ENCODE assay signal across 20 cellular contexts in the genomic region with DNA sequence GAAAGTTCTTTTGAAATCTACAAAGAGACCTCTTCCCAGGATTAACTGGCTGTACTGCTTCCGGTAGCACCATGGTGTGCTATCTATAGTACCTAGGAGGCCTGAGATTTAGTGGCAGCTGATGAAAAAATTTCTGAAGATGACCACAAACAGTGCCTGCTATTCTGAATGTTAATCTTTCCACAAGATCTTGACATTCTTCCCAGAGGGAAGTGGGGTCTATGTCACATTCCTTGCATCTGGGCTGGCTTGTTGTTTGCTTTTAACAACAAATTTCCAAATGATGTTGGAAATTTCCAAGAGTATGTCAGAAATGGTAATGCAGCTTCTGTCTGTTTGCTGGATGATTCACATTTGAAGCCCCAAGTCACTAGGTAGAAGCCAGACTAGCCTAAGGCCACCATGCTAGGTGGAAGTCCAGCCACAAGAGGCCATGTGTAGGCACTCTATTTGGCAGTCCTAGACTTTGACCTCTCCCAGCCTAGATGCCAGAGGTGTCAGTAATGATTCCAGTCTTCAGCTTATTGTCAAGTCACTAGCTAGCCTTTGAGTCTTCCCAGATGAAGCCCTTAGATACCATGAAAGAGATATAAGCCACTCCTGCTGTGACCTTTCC. TPM values are rescaled to one million over a fixed set of nuclear protein-coding genes. Genes with fewer than 3 reads are reported as not detected.
A peak's percentile ranks its signal among the peaks of the same experiment; 100 is the strongest.
DNase-seq lines count a peak whose midpoint lies in the region; FAIRE-seq and TF ChIP-seq lines count a peak whose summit lies in the region.
"Had no signal": no experiment of that assay in that cellular context is flagged by ENCODE, and none has a peak within 500 bp of the region (broad histone marks: within the 10 kb centered on the region; RNA-seq: fewer than 3 reads in every experiment).

No MANE protein-coding gene starts in this region.

- H3K4me3 Mint-ChIP-seq in H9 (no peak overlapping the region), astrocyte (ENCODE audit: unreplicated experiment) (no peak overlapping the region)
- H3K4me3 Mint-ChIP-seq: activated CD8-positive, alpha-beta T cell treated with anti-CD3 and anti-CD28 coated beads, Interleukin-2, amount 10 ng/mL, durations not matched to agents 7 days and 5 days; activated naive CD4-positive, alpha-beta T cell treated with anti-CD3 and anti-CD28 coated beads, Interleukin-2, amount 10 ng/mL, durations not matched to agents 7 days and 5 days; activated T-cell treated with anti-CD3 and anti-CD28 coated beads, Interleukin-2, amount 50 U/mL, for 4 hours had no signal

- peaks cover 19% of the 10 kb centered on the region for H3K36me3 ChIP-seq in astrocyte (ENCODE audit: insufficient read depth, low read length)
- peaks cover 34 to 41% of the 10 kb centered on the region in 2 donors for H3K36me3 ChIP-seq in thyroid gland
- H3K36me3 ChIP-seq: colonic mucosa had no signal

- no peak overlapping the region for H4K8ac ChIP-seq in H9 (replicated peaks; ENCODE audit: insufficient read length, low read depth, low read length)

- H3K23ac ChIP-seq in H9 (ENCODE audit: insufficient read length, low read depth, low read length): no peak overlapping the region

- no peaks in the 10 kb centered on the region for H3K79me1 ChIP-seq in H9 (ENCODE audit: insufficient read depth, low read depth, low read length, poor library complexity, severe bottlenecking)

- no peak overlapping the region for H2AFZ ChIP-seq in H9 (ENCODE audit: low read length)
- H2AFZ ChIP-seq in astrocyte (ENCODE audit: low read depth, low read length): no peak overlapping the region

- no peak overlapping the region for H2BK5ac ChIP-seq in H9 (ENCODE audit: insufficient read length, low read length)

- no peak overlapping the region for H4K5ac ChIP-seq in H9 (ENCODE audit: insufficient read length, low read depth, low read length)

- TF ChIP-seq CTCF in H9 (conservative IDR thresholded peaks at IDR 0.05) (no peak), astrocyte (IDR thresholded peaks at IDR 0.05; ENCODE audit: insufficient read depth, low read depth, low read length) (no peak), GM13977 (IDR thresholded peaks at IDR 0.05; ENCODE audit: extremely low read depth, insufficient read depth, missing control alignments) (no peak), thyroid gland (IDR thresholded peaks at IDR 0.05) (no peak)

- H3K9me3 Mint-ChIP-seq in H9: peaks cover 0 to 9% of the 10 kb centered on the region in 2 experiments; a peak in 2 of 5 replicates
- no peaks in the 10 kb centered on the region for H3K9me3 Mint-ChIP-seq in astrocyte (ENCODE audit: unreplicated experiment)
- H3K9me3 Mint-ChIP-seq: activated naive CD4-positive, alpha-beta T cell treated with anti-CD3 and anti-CD28 coated beads, Interleukin-2, amount 10 ng/mL, durations not matched to agents 7 days and 5 days; activated T-cell treated with anti-CD3 and anti-CD28 coated beads, Interleukin-2, amount 50 U/mL, for 4 hours had no signal

- H3K27me3 ChIP-seq in H9 (ENCODE audit: insufficient read depth, low read length): no peaks in the 10 kb centered on the region
- no peaks in the 10 kb centered on the region for H3K27me3 ChIP-seq in astrocyte (ENCODE audit: insufficient read depth, low read length)
- H3K27me3 ChIP-seq in thyroid gland: no peaks in the 10 kb centered on the region
- H3K27me3 ChIP-seq: ascending aorta, colonic mucosa, MG63 had no signal

- no peak overlapping the region for H3K4ac ChIP-seq in H9 (ENCODE audit: low read depth, low read length)

- H3K36me3 Mint-ChIP-seq in H9 (ENCODE audit: insufficient read depth in 1 of 3, low read depth in 3 of 3): peaks cover 26 to 71% (median 32%) of the 10 kb centered on the region in 3 experiments
- H3K36me3 Mint-ChIP-seq in astrocyte (ENCODE audit: low read depth, unreplicated experiment): peaks cover 32% of the 10 kb centered on the region

- DNase-seq in AG08395 (ENCODE audit: low spot score): peak; percentile 64
- DNase-seq in H9: no peak
- peak; percentile 53 for DNase-seq in astrocyte (ENCODE audit: low read depth)
- peak; percentile 15 for DNase-seq in hepatic stellate cell (ENCODE audit: low spot score)
- DNase-seq in GM13977 (ENCODE audit: low spot score): no peak
- DNase-seq in thyroid gland: no peak
- no peak for DNase-seq in NOMO-1 treated with DMSO at 0.1 percent for 48 hours (lab: John Stamatoyannopoulos, UW; ENCODE audit: unreplicated experiment)
- no peak for DNase-seq in glomerular visceral epithelial cell (ENCODE audit: extremely low spot score)
- DNase-seq: activated CD8-positive, alpha-beta T cell treated with anti-CD3 and anti-CD28 coated beads, Interleukin-2, amount 10 ng/mL, durations not matched to agents 7 days and 5 days; activated naive CD4-positive, alpha-beta T cell treated with anti-CD3 and anti-CD28 coated beads, Interleukin-2, amount 10 ng/mL, durations not matched to agents 7 days and 5 days; activated T-cell treated with anti-CD3 and anti-CD28 coated beads, Interleukin-2, amount 50 U/mL, for 4 hours; colonic mucosa; DMS79; left colon; MG63; mucosa of descending colon; NCI-H146; NCI-H774 had no signal

- H3K27ac ChIP-seq in H9 (ENCODE audit: insufficient read length, low read depth, low read length) (peak overlapping the region; percentile 85), astrocyte (ENCODE audit: low read depth, low read length) (peak overlapping the region; percentile 52), thyroid gland (no peak overlapping the region)
- H3K27ac ChIP-seq: ascending aorta, colonic mucosa had no signal

- H3K4me3 ChIP-seq in astrocyte (ENCODE audit: insufficient read depth, low read depth, low read length) (no peak overlapping the region), thyroid gland (replicated peaks in 1 of 3) (no peak overlapping the region)
- H3K4me3 ChIP-seq: ascending aorta, colonic mucosa, MG63, mucosa of descending colon had no signal

- intact Hi-C loops in thyroid gland (cut with DNase I): no loop called here

- peak overlapping the region; percentile 62 for H2BK12ac ChIP-seq in H9 (ENCODE audit: insufficient read length, low read depth, low read length)

- H4K91ac ChIP-seq in H9 (ENCODE audit: insufficient read length, low read depth, low read length): peak overlapping the region; percentile 76

- no peak overlapping the region for H3T11ph ChIP-seq in H9 (ENCODE audit: low read length)

- H3K4me2 ChIP-seq in H9 (ENCODE audit: insufficient read depth, insufficient read length, low read length): no peak overlapping the region
- H3K4me2 ChIP-seq in astrocyte (ENCODE audit: low read length): no peak overlapping the region

- no peak overlapping the region for H2BK120ac ChIP-seq in H9 (ENCODE audit: low read depth, low read length, poor library complexity, severe bottlenecking)

- no peak overlapping the region for H3K18ac ChIP-seq in H9 (ENCODE audit: insufficient read length, low read depth, low read length)

- H3K4me1 ChIP-seq in H9 (ENCODE audit: insufficient read depth, low read length): peaks cover 17% of the 10 kb centered on the region
- H3K4me1 ChIP-seq in astrocyte (ENCODE audit: insufficient read depth, low read length): peaks cover 7% of the 10 kb centered on the region
- H3K4me1 ChIP-seq in thyroid gland: no peaks in the 10 kb centered on the region
- H3K4me1 ChIP-seq: ascending aorta, colonic mucosa had no signal

- WGBS in H9 (ENCODE audit: extremely low coverage, insufficient read length, low lambda C conversion rate): no CpG with 5 or more reads among the region's 1 CpG
- WGBS in thyroid gland, 2 donors: 93 to 96% methylated on average over 1 of the region's 1 CpG

- FAIRE-seq in astrocyte (lab: Jason Lieb, UNC): peak; percentile 68

- H3K27ac Mint-ChIP-seq in H9 (peak overlapping the region in 2 of 3 experiments; percentile 36 to 87; a peak in 3 of 7 replicates), astrocyte (ENCODE audit: unreplicated experiment) (peak overlapping the region; percentile 23)
- H3K27ac Mint-ChIP-seq: activated CD8-positive, alpha-beta T cell treated with anti-CD3 and anti-CD28 coated beads, Interleukin-2, amount 10 ng/mL, durations not matched to agents 7 days and 5 days; activated naive CD4-positive, alpha-beta T cell treated with anti-CD3 and anti-CD28 coated beads, Interleukin-2, amount 10 ng/mL, durations not matched to agents 7 days and 5 days had no signal

- TF ChIP-seq POLR2A in thyroid gland (IDR thresholded peaks at IDR 0.05): no peak

- H3K9me3 ChIP-seq in H9 (ENCODE audit: control insufficient read depth, low read depth, low read length) (no peaks in the 10 kb centered on the region), astrocyte (ENCODE audit: insufficient read depth, low read depth, low read length) (no peaks in the 10 kb centered on the region), thyroid gland (no peaks in the 10 kb centered on the region)
- H3K9me3 ChIP-seq: ascending aorta, colonic mucosa, MG63, mucosa of descending colon had no signal

- no peak overlapping the region for H3K56ac ChIP-seq in H9 (ENCODE audit: insufficient read length, low read depth, low read length)

- H3K4me1 Mint-ChIP-seq in H9 (peaks cover 34 to 59% of the 10 kb centered on the region in 2 experiments), astrocyte (ENCODE audit: low read depth, unreplicated experiment) (peaks cover 14% of the 10 kb centered on the region)
- H3K4me1 Mint-ChIP-seq: activated naive CD4-positive, alpha-beta T cell treated with anti-CD3 and anti-CD28 coated beads, Interleukin-2, amount 10 ng/mL, durations not matched to agents 7 days and 5 days had no signal

- no peak overlapping the region for H2BK20ac ChIP-seq in H9 (ENCODE audit: low read depth, low read length, poor library complexity, severe bottlenecking)

- H3K23me2 ChIP-seq in H9 (ENCODE audit: insufficient read length, low read depth, low read length, poor library complexity, severe bottlenecking): no peaks in the 10 kb centered on the region

- no peak overlapping the region for H2BK15ac ChIP-seq in H9 (ENCODE audit: low read depth, low read length)

- in situ Hi-C loops in GM13977 (cut with MboI; ENCODE audit: low pct_unique_long_range_greater_than_20kb, low sequenced_read_pairs, unreplicated experiment): no loop called here

- H3K79me2 ChIP-seq in H9 (ENCODE audit: insufficient read depth, low read length) (no peaks in the 10 kb centered on the region), astrocyte (ENCODE audit: insufficient read depth, low read length) (peaks cover 6% of the 10 kb centered on the region)

- H3K27me3 Mint-ChIP-seq in H9 (ENCODE audit: low read depth): no peaks in the 10 kb centered on the region
- H3K27me3 Mint-ChIP-seq in astrocyte (ENCODE audit: low read depth, unreplicated experiment): no peaks in the 10 kb centered on the region
- H3K27me3 Mint-ChIP-seq: activated naive CD4-positive, alpha-beta T cell treated with anti-CD3 and anti-CD28 coated beads, Interleukin-2, amount 10 ng/mL, durations not matched to agents 7 days and 5 days had no signal

- no peak overlapping the region for H2AK5ac ChIP-seq in H9 (ENCODE audit: insufficient read length, low read length)

- H3K14ac ChIP-seq in H9 (ENCODE audit: insufficient read depth, low read length): no peak overlapping the region

- H3K9ac ChIP-seq in H9 (ENCODE audit: extremely low read depth, insufficient read length, low read length) (no peak overlapping the region), astrocyte (ENCODE audit: low read length) (no peak overlapping the region)

- H4K20me1 ChIP-seq in H9 (ENCODE audit: control insufficient read depth, insufficient read depth, insufficient read length) (no peaks in the 10 kb centered on the region), astrocyte (ENCODE audit: insufficient read depth, low read length) (peaks cover 4% of the 10 kb centered on the region)

RNA-seq across cellular contexts. Expression of a gene that starts 22.1 kb away (rescaled TPM):
- total RNA-seq in H9 (2021) (60.6 and 60.9 TPM in 2 replicates), astrocyte (47.7 and 50.6 TPM in 2 replicates), thyroid gland (10 to 100 TPM; 63.1 to 86.9 (median 77.5) TPM)
- total RNA-seq: HT-29 had no signal

RNA-seq across cellular contexts. Expression of a gene that starts 26.4 kb away (rescaled TPM):
- total RNA-seq in H9 (2021) (19.1 and 20.5 TPM in 2 replicates), astrocyte (0.62 and 0.98 TPM in 2 replicates), thyroid gland (1 to 10 TPM in 2 of 4 donors, under 1 TPM in 2; 0.38 to 4.0 (median 2.1) TPM)
- total RNA-seq: activated CD8-positive, alpha-beta T cell treated with anti-CD3 and anti-CD28 coated beads, Interleukin-2, amount 10 ng/mL, durations not matched to agents 7 days and 5 days; HT-29 had no signal

Comparison
In these comparisons a context has a peak if more than half of its experiments do, and no peak if none do; other contexts are left out.
1. DNase-seq: peak in AG08395 (single experiment), astrocyte (single experiment) and hepatic stellate cell (single experiment); none in H9 (single experiment), GM13977 (single experiment), thyroid gland (0 of 2), NOMO-1 treated with DMSO at 0.1 percent for 48 hours (single experiment) and glomerular visceral epithelial cell (single experiment).
2. H3K27ac ChIP-seq: peak in H9 (single experiment) and astrocyte (single experiment); none in thyroid gland (0 of 3).